Comparison of ENCODE assay signal across 1 cellular context in genomic region chr17:65562206-65562531, GRCh38.
TF ChIP-seq lines count a peak whose summit lies in the region.

No MANE protein-coding gene starts in this region.

TF ChIP-seq in IMR-90, 13 proteins besides CTCF, POLR2A, EP300 and RAD21 (continued from another document):
- no peak for TF ChIP-seq SMC3 (IDR thresholded peaks at IDR 0.05; ENCODE audit: low read depth, low read length)
- TF ChIP-seq FOS (IDR thresholded peaks at IDR 0.05; ENCODE audit: low read depth, low read length): no peak
- TF ChIP-seq RCOR1 (IDR thresholded peaks at IDR 0.05; ENCODE audit: insufficient replicate concordance, low read length): no peak
- TF ChIP-seq CHD1 (IDR thresholded peaks at IDR 0.05; ENCODE audit: low read depth, low read length): no peak
- TF ChIP-seq MAFK (IDR thresholded peaks at IDR 0.05; ENCODE audit: low read depth, low read length): no peak
- no peak for TF ChIP-seq USF2 (IDR thresholded peaks at IDR 0.05; ENCODE audit: low read depth, low read length)
- TF ChIP-seq MAZ (IDR thresholded peaks at IDR 0.05; ENCODE audit: borderline replicate concordance, low read depth, low read length): no peak
- TF ChIP-seq ELK1 (IDR thresholded peaks at IDR 0.05; ENCODE audit: borderline replicate concordance, low read depth, low read length): no peak
- no peak for TF ChIP-seq RFX5 (IDR thresholded peaks at IDR 0.05; ENCODE audit: low read depth, low read length)
- TF ChIP-seq MXI1 (IDR thresholded peaks at IDR 0.05; ENCODE audit: borderline replicate concordance, low read depth, low read length): no peak
TF ChIP-seq in IMR-90: peak in this region for 0.
